ENCODE assay signal across 21 cellular contexts in genomic region chr2:236061899-236062298, GRCh38.
DNase-seq lines count a peak whose midpoint lies in the region; ATAC-seq, FAIRE-seq and TF ChIP-seq lines count a peak whose summit lies in the region.
"Had no signal": no experiment of that assay in that cellular context is flagged by ENCODE, and none has a peak within 500 bp of the region (broad histone marks: within the 10 kb centered on the region; RNA-seq: fewer than 3 reads in every experiment).

No MANE protein-coding gene starts in this region.

- H3K79me1 ChIP-seq in H9 (ENCODE audit: insufficient read depth, low read depth, low read length, poor library complexity, severe bottlenecking) (no peaks in the 10 kb centered on the region), H1 (ENCODE audit: low read depth, low read length) (no peaks in the 10 kb centered on the region)

- no peak for TF ChIP-seq RAD21 in H1 (IDR thresholded peaks at IDR 0.05 in 1 of 2, conservative IDR thresholded peaks at IDR 0.05 in 1 of 2; ENCODE audit: low read depth in 2 of 2, low read length in 2 of 2)

- peaks cover 0 to 7% of the 10 kb centered on the region in 2 experiments; a peak in 4 of 5 replicates for H3K9me3 Mint-ChIP-seq in H9

- no peak overlapping the region for H4K8ac ChIP-seq in H9 (replicated peaks; ENCODE audit: insufficient read length, low read depth, low read length)
- H4K8ac ChIP-seq in H1 (ENCODE audit: extremely low read depth, insufficient read depth, low read length) = no peak overlapping the region

- H3K79me2 ChIP-seq in H9 (ENCODE audit: insufficient read depth, low read length) (no peaks in the 10 kb centered on the region), H1 (ENCODE audit: control insufficient read depth in 1 of 2, insufficient read depth in 2 of 2, low read length in 2 of 2) (no peaks in the 10 kb centered on the region)

- peak overlapping the region; percentile 11 to 64 (median 24); a peak in 1 of 7 replicates for H3K27ac Mint-ChIP-seq in H9
- H3K27ac Mint-ChIP-seq: CD8-positive, alpha-beta T cell; HFFc6 had no signal

- H2BK12ac ChIP-seq in H9 (ENCODE audit: insufficient read length, low read depth, low read length) (peak overlapping the region; percentile 6), H1 (ENCODE audit: low read depth, low read length) (peak overlapping the region; percentile 88; the same call in 1 of the 2 replicates)

- no peak overlapping the region for H3K4ac ChIP-seq in H9 (ENCODE audit: low read depth, low read length)
- no peak overlapping the region for H3K4ac ChIP-seq in H1 (replicated peaks; ENCODE audit: insufficient read length, low read depth, low read length)

- POLR2A ChIA-PET in H1 (lab: Charles Lee; ENCODE audit: partially characterized antibody) = no interaction called here

- no peak overlapping the region for H3T11ph ChIP-seq in H9 (ENCODE audit: low read length)

- H3K4me1 Mint-ChIP-seq in H9 = peaks cover 23 to 26% of the 10 kb centered on the region in 2 experiments
- H3K4me1 Mint-ChIP-seq: IgD-negative memory B cell had no signal

- H3K9me3 ChIP-seq in H9 (ENCODE audit: control insufficient read depth, low read depth, low read length) (peaks cover 9% of the 10 kb centered on the region), H1 (ENCODE audit: insufficient read depth in 2 of 2, low read depth in 1 of 2, low read length in 1 of 2) (0 out of 4 replicates have a peak, but pooled peaks cover 0 to 3% of the 10 kb centered on the region in 2 experiments)

- H3K18ac ChIP-seq in H9 (ENCODE audit: insufficient read length, low read depth, low read length) (peak overlapping the region; percentile 35), H1 (ENCODE audit: extremely low read depth, low read length) (no peak overlapping the region)

- H2AFZ ChIP-seq in H9 (ENCODE audit: low read length) = no peak overlapping the region
- no peak overlapping the region for H2AFZ ChIP-seq in H1 (ENCODE audit: low read length)

- H3K27me3 Mint-ChIP-seq in H9 (ENCODE audit: low read depth) = no peaks in the 10 kb centered on the region; the same call in none of the 2 replicates

- H2BK5ac ChIP-seq in H9 (ENCODE audit: insufficient read length, low read length) (no peak overlapping the region), H1 (ENCODE audit: low read depth, low read length) (peak overlapping the region; percentile 16; the same call in 1 of the 2 replicates)

- H3K4me2 ChIP-seq in H9 (ENCODE audit: insufficient read depth, insufficient read length, low read length) = no peak overlapping the region
- H3K4me2 ChIP-seq in H1 (ENCODE audit: insufficient read depth in 1 of 2, low read depth in 2 of 2, low read length in 2 of 2) = peak overlapping the region; percentile 12 to 22; a peak in 2 of 4 replicates
- H3K4me2 ChIP-seq: BLaER1 had no signal

- H4K91ac ChIP-seq in H9 (ENCODE audit: insufficient read length, low read depth, low read length) (no peak overlapping the region), H1 (replicated peaks; ENCODE audit: insufficient read length, low read length) (peak overlapping the region; percentile 72)

- H2BK15ac ChIP-seq in H9 (ENCODE audit: low read depth, low read length) (no peak overlapping the region), H1 (ENCODE audit: low read length) (peak overlapping the region; percentile 3; the same call in 1 of the 2 replicates)

- no CpG with 5 or more reads among the region's 12 CpGs for WGBS in H9 (ENCODE audit: extremely low coverage, insufficient read length, low lambda C conversion rate)
- 54% methylated on average over 12 of the region's 12 CpGs; no CpG with 5 or more reads in 1 of the 2 experiments for WGBS in H1 (ENCODE audit: extremely low coverage in 1 of 2, insufficient coverage in 1 of 2, insufficient read length in 1 of 2, insufficient replicate concordance in 2 of 2, low coverage in 1 of 2, low lambda C conversion rate in 2 of 2, missing lambda C conversion rate in 1 of 2), 2 experiments

- peaks cover 10% of the 10 kb centered on the region; the same call in 1 of the 2 replicates for H3K4me1 ChIP-seq in H9 (ENCODE audit: insufficient read depth, low read length)
- H3K4me1 ChIP-seq in H1 (replicated peaks in 1 of 4; ENCODE audit: control insufficient read depth in 3 of 4, insufficient read depth in 4 of 4, low read length in 3 of 4) = peaks cover 7 to 17% (median 13%) of the 10 kb centered on the region in 4 experiments
- H3K4me1 ChIP-seq: BLaER1 had no signal

- H3K23ac ChIP-seq in H9 (ENCODE audit: insufficient read length, low read depth, low read length) (no peak overlapping the region), H1 (ENCODE audit: insufficient read length) (no peak overlapping the region)

- H3K27me3 ChIP-seq in H9 (ENCODE audit: insufficient read depth, low read length) = no peaks in the 10 kb centered on the region
- no peaks in the 10 kb centered on the region; a peak in 1 of 7 replicates for H3K27me3 ChIP-seq in H1 (replicated peaks in 1 of 4; ENCODE audit: control insufficient read depth in 3 of 4, extremely low read depth in 1 of 4, insufficient read depth in 3 of 4, low read length in 3 of 4)
- H3K27me3 ChIP-seq: BLaER1 had no signal

- no peak for TF ChIP-seq EP300 in H1 (IDR thresholded peaks at IDR 0.05; ENCODE audit: borderline replicate concordance in 1 of 2, low read depth in 2 of 2, low read length in 2 of 2)

- H2BK120ac ChIP-seq in H9 (ENCODE audit: low read depth, low read length, poor library complexity, severe bottlenecking) (no peak overlapping the region), H1 (replicated peaks; ENCODE audit: low read depth, low read length) (no peak overlapping the region)

- no peak overlapping the region for H3K56ac ChIP-seq in H9 (ENCODE audit: insufficient read length, low read depth, low read length)
- H3K56ac ChIP-seq in H1 (replicated peaks; ENCODE audit: insufficient read length, low read depth, low read length) = no peak overlapping the region

- CTCF ChIA-PET in H1 (lab: Charles Lee; ENCODE audit: partially characterized antibody) = interaction anchor here (1.0 to 1.5 kb wide), 6 partner anchors 25 to 125 kb away, joined by 3 to 4 read pairs (median 4); no protein-coding TSS in a partner anchor

- H3K23me2 ChIP-seq in H9 (ENCODE audit: insufficient read length, low read depth, low read length, poor library complexity, severe bottlenecking) = no peaks in the 10 kb centered on the region
- H3K23me2 ChIP-seq in H1 (ENCODE audit: low read depth, low read length) = no peaks in the 10 kb centered on the region

- no peak overlapping the region for H2BK20ac ChIP-seq in H9 (ENCODE audit: low read depth, low read length, poor library complexity, severe bottlenecking)
- no peak overlapping the region for H2BK20ac ChIP-seq in H1 (ENCODE audit: low read length)

- peak overlapping the region in 1 of 4 experiments; percentile 3; a peak in 1 of 8 replicates for H3K4me3 ChIP-seq in H1 (ENCODE audit: extremely low read depth in 1 of 4, insufficient read depth in 2 of 4, low read depth in 3 of 4, low read length in 4 of 4)
- H3K4me3 ChIP-seq: BLaER1 had no signal

- peak overlapping the region; percentile 46 for H3K14ac ChIP-seq in H9 (ENCODE audit: insufficient read depth, low read length)
- peak overlapping the region; percentile 3 for H3K14ac ChIP-seq in H1 (ENCODE audit: insufficient read length)

- TF ChIP-seq POLR2A in H1 (IDR thresholded peaks at IDR 0.05; ENCODE audit: control extremely low read depth in 1 of 2, low read depth in 2 of 2, low read length in 2 of 2) = no peak

- FAIRE-seq in H1 (lab: Jason Lieb, UNC) = peak; percentile 45
- FAIRE-seq: GM12891, GM19239 had no signal

- H3K36me3 Mint-ChIP-seq in H9 (ENCODE audit: insufficient read depth in 1 of 3, low read depth in 3 of 3) = peaks cover 3 to 11% (median 7%) of the 10 kb centered on the region in 3 experiments; a peak in 6 of 7 replicates
- H3K36me3 Mint-ChIP-seq: CD8-positive, alpha-beta T cell; IgD-negative memory B cell had no signal

- H3K27ac ChIP-seq in H9 (ENCODE audit: insufficient read length, low read depth, low read length) = no peak overlapping the region
- H3K27ac ChIP-seq in H1 (ENCODE audit: low read depth, low read length) = peak overlapping the region; percentile 30; the same call in 1 of the 2 replicates
- H3K27ac ChIP-seq: BLaER1, HL-60 had no signal

- H2AK5ac ChIP-seq in H9 (ENCODE audit: insufficient read length, low read length) (no peak overlapping the region), H1 (ENCODE audit: low read depth, low read length) (peak overlapping the region; percentile 20; the same call in 1 of the 2 replicates)

- H4K20me1 ChIP-seq in H9 (ENCODE audit: control insufficient read depth, insufficient read depth, insufficient read length) (no peaks in the 10 kb centered on the region), H1 (replicated peaks in 1 of 2; ENCODE audit: control insufficient read depth in 1 of 2, insufficient read depth in 2 of 2, low read length in 2 of 2) (no peaks in the 10 kb centered on the region)

- H3K9ac ChIP-seq in H9 (ENCODE audit: extremely low read depth, insufficient read length, low read length) (no peak overlapping the region), H1 (replicated peaks in 1 of 4; ENCODE audit: extremely low read depth in 1 of 4, low read depth in 3 of 4, low read length in 3 of 4) (no peak overlapping the region; a peak in 1 of 7 replicates)
- H3K9ac ChIP-seq: BLaER1 had no signal

- TF ChIP-seq CTCF in H9 (conservative IDR thresholded peaks at IDR 0.05) (no peak), H1 (IDR thresholded peaks at IDR 0.05; ENCODE audit: control extremely low read depth in 1 of 3, insufficient read depth in 1 of 3, low read depth in 1 of 3, low read length in 3 of 3) (no peak)

- no peaks in the 10 kb centered on the region for H3K36me3 ChIP-seq in H1 (ENCODE audit: control insufficient read depth in 2 of 4, insufficient read depth in 4 of 4, low read length in 3 of 4)

- no peak for ATAC-seq in HG02642 (IDR thresholded peaks at IDR 0.05; ENCODE audit: poor library complexity, unreplicated experiment)
- ATAC-seq in GM21786 (IDR thresholded peaks at IDR 0.05; ENCODE audit: unreplicated experiment) = no peak
- ATAC-seq in activated CD4-positive, CD25-positive, alpha-beta regulatory T cell treated with anti-CD3 and anti-CD28 coated beads, Interleukin-2, amount 50 U/mL, for 24 hours = no peak
- ATAC-seq: CD8-positive, alpha-beta T cell; HCT116 had no signal

- no peak overlapping the region for H3K4me3 Mint-ChIP-seq in H9
- H3K4me3 Mint-ChIP-seq: CD8-positive, alpha-beta T cell; HFFc6; IgD-negative memory B cell had no signal

- H4K5ac ChIP-seq in H9 (ENCODE audit: insufficient read length, low read depth, low read length) (no peak overlapping the region), H1 (ENCODE audit: insufficient read length, low read depth, low read length) (no peak overlapping the region)

- DNase-seq in ELF-1 (ENCODE audit: low read depth, low spot score) (peak; percentile 42), H9 (no peak), H1 (ENCODE audit: low read depth in 1 of 2, low spot score in 2 of 2) (no peak), mesenteric fat pad (ENCODE audit: low spot score) (peak; percentile 65), inferior parietal cortex (ENCODE audit: extremely low spot score) (no peak)
- DNase-seq: 8988T; Calu3; CD8-positive, alpha-beta T cell; DMS79 treated with DMSO at 0.1 percent for 48 hours; HFFc6; Karpas-422; KBM-7 had no signal

TF ChIP-seq in H1, 55 proteins besides CTCF, POLR2A, EP300 and RAD21:
- TF ChIP-seq CHD2 (IDR thresholded peaks at IDR 0.05; ENCODE audit: low read length) = no peak
- peak; percentile 46; the same call in 1 of the 2 replicates for TF ChIP-seq TEAD4 (IDR thresholded peaks at IDR 0.05; ENCODE audit: low read depth, low read length)

Comparison
In these comparisons a context has a peak if more than half of its experiments do, and no peak if none do; other contexts are left out.
1. DNase-seq: peak in ELF-1 (single experiment) and mesenteric fat pad (single experiment); none in H9 (single experiment), H1 (0 of 2) and inferior parietal cortex (single experiment).